In genomic region chr11:63698976-63699733, GRCh38 we compare ENCODE assay signal across 1 cellular context.
TF ChIP-seq lines count a peak whose summit lies in the region.

No MANE protein-coding gene starts in this region.

TF ChIP-seq in GM23338, 12 proteins besides CTCF, POLR2A, EP300 and RAD21 (continued from another document):
- no peak for TF ChIP-seq ZNF462 (CRISPR knock-in tag; IDR thresholded peaks at IDR 0.05)
